8 cellular contexts compared by ENCODE assay signal in genomic region chr20:44576297-44576696, GRCh38. TPM values are rescaled to one million over a fixed set of nuclear protein-coding genes. Genes with fewer than 3 reads are reported as not detected.
DNase-seq lines count a peak whose midpoint lies in the region; ATAC-seq and TF ChIP-seq lines count a peak whose summit lies in the region.

No MANE protein-coding gene starts in this region.

- no peaks in the 10 kb centered on the region for H3K36me3 ChIP-seq in aorta (ENCODE audit: control insufficient read depth in 1 of 2, insufficient read depth in 2 of 2, low read length in 1 of 2)

- H3K27me3 ChIP-seq in aorta (ENCODE audit: control insufficient read depth in 1 of 2, insufficient read depth in 2 of 2, low read length in 1 of 2): no peaks in the 10 kb centered on the region

- ATAC-seq in aorta (ENCODE audit: low FRiP score) (no peak), GM18907 (IDR thresholded peaks at IDR 0.05; ENCODE audit: unreplicated experiment) (no peak)

- H3K4me3 ChIP-seq in aorta (ENCODE audit: low read length in 2 of 2): no peak overlapping the region

- H3K4me1 ChIP-seq in aorta (ENCODE audit: control insufficient read depth in 1 of 2, insufficient read depth in 2 of 2, low read length in 2 of 2): no peaks in the 10 kb centered on the region

- peak; percentile 59 for TF ChIP-seq CTCF in GM12872 (IDR thresholded peaks at IDR 0.05; ENCODE audit: insufficient read depth, low read depth, low read length)

- no peaks in the 10 kb centered on the region for H3K9me3 ChIP-seq in aorta (ENCODE audit: control insufficient read depth, low read length)

- no peak overlapping the region for H3K27ac ChIP-seq in aorta (ENCODE audit: low read depth in 1 of 2, low read length in 2 of 2)

- 66 to 71% methylated on average over 3 of the region's 3 CpGs for WGBS in aorta, 2 donors

- intact Hi-C loops in aorta (cut with DNase I): no loop called here

- DNase-seq in NCI-H526 treated with DMSO at 0.1 percent for 48 hours (lab: John Stamatoyannopoulos, UW) (peak; percentile 15), dermis blood vessel endothelial cell (peak; percentile 81), renal cortical epithelial cell (ENCODE audit: low read depth) (peak; percentile 28), cerebellum (ENCODE audit: low spot score) (no peak), cortex of kidney (lab: John Stamatoyannopoulos, UW) (no peak), aorta (no peak)

RNA-seq across cellular contexts. Expression of gene PKIG, which starts 6.1 kb away (rescaled TPM):
- total RNA-seq in dermis blood vessel endothelial cell (177 and 275 TPM in 2 replicates), renal cortical epithelial cell (29.0 and 34.4 TPM in 2 replicates), cerebellum (19.7 TPM), aorta (10 to 100 TPM; 80.9 to 85.0 TPM)
- 100 to 1,000 TPM; 190 to 247 TPM for polyA plus RNA-seq in aorta

RNA-seq across cellular contexts. Expression of gene SERINC3, which starts 54.4 kb away (rescaled TPM):
- total RNA-seq in dermis blood vessel endothelial cell (108 and 110 TPM in 2 replicates), renal cortical epithelial cell (87.8 and 93.4 TPM in 2 replicates), cerebellum (49.5 TPM), aorta (100 to 1,000 TPM; 131 to 134 TPM)
- polyA plus RNA-seq in aorta: 10 to 100 TPM; 47.1 to 77.7 TPM

Comparison
In these comparisons a context has a peak if more than half of its experiments do, and no peak if none do; other contexts are left out.
1. DNase-seq: peak in NCI-H526 treated with DMSO at 0.1 percent for 48 hours (single experiment), dermis blood vessel endothelial cell (single experiment) and renal cortical epithelial cell (single experiment); none in cerebellum (single experiment), cortex of kidney (single experiment) and aorta (0 of 2).